ENCODE assay signal across 23 cellular contexts in the genomic region with DNA sequence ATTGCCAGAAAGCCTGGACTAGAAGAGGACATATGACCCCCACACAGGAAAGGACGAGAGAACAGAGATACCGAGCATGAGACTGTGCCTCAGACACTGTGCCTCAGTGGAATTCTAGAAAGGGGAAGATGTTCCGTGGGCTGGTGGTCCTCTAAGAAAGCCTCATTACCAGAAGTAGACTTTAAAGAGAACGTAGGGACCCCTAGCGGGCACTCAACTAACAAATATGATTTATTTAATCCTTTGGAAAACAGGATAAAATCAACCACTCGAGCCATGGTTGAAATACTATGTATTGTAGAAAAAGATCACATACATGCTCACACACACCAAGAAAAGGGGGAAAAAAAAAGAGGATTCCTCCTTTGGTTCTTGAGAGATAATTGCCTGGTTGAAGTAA.
"Had no signal": no experiment of that assay in that cellular context is flagged by ENCODE, and none has a peak within 500 bp of the region (broad histone marks: within the 10 kb centered on the region; RNA-seq: fewer than 3 reads in every experiment).

No MANE protein-coding gene starts in this region.

- H3K36me3 Mint-ChIP-seq: activated naive CD4-positive, alpha-beta T cell treated with anti-CD3 and anti-CD28 coated beads, Interleukin-2, amount 10 ng/mL, durations not matched to agents 7 days and 5 days; brain; immature natural killer cell had no signal

- H3K36me3 ChIP-seq: colonic mucosa, heart left ventricle, right atrium auricular region, thyroid gland, WERI-Rb-1 had no signal

- H3K9me3 ChIP-seq: colonic mucosa, heart left ventricle, right atrium auricular region, thyroid gland had no signal

- H3K9me3 Mint-ChIP-seq: activated naive CD8-positive, alpha-beta T cell treated with anti-CD3 and anti-CD28 coated beads, Interleukin-2, amount 50 U/mL, for 24 hours; brain had no signal

- H3K27ac ChIP-seq: colonic mucosa, heart left ventricle, right atrium auricular region, thyroid gland, WERI-Rb-1 had no signal

- H3K27me3 Mint-ChIP-seq: activated naive CD4-positive, alpha-beta T cell treated with anti-CD3 and anti-CD28 coated beads, Interleukin-2, amount 10 ng/mL, durations not matched to agents 7 days and 5 days; activated naive CD8-positive, alpha-beta T cell treated with anti-CD3 and anti-CD28 coated beads, Interleukin-2, amount 50 U/mL, for 24 hours; brain; progenitor cell of endocrine pancreas had no signal

- H3K4me3 ChIP-seq: colonic mucosa, heart left ventricle, right atrium auricular region, thyroid gland had no signal

- H3K27me3 ChIP-seq: colonic mucosa, heart left ventricle, right atrium auricular region, thyroid gland had no signal

- H3K27ac Mint-ChIP-seq: activated naive CD4-positive, alpha-beta T cell treated with anti-CD3 and anti-CD28 coated beads, Interleukin-2, amount 10 ng/mL, durations not matched to agents 7 days and 5 days; activated naive CD8-positive, alpha-beta T cell treated with anti-CD3 and anti-CD28 coated beads, Interleukin-2, amount 50 U/mL, for 24 hours; brain; immature natural killer cell; progenitor cell of endocrine pancreas had no signal

- H3K4me1 ChIP-seq: colonic mucosa, heart left ventricle, right atrium auricular region, thyroid gland had no signal

- H3K4me3 Mint-ChIP-seq: activated naive CD4-positive, alpha-beta T cell treated with anti-CD3 and anti-CD28 coated beads, Interleukin-2, amount 10 ng/mL, durations not matched to agents 7 days and 5 days; activated naive CD8-positive, alpha-beta T cell treated with anti-CD3 and anti-CD28 coated beads, Interleukin-2, amount 50 U/mL, for 24 hours; brain; immature natural killer cell had no signal

- DNase-seq: activated CD4-positive, alpha-beta T cell treated with anti-CD3 and anti-CD28 coated beads for 1 hour; activated CD8-positive, alpha-beta memory T cell treated with anti-CD3 and anti-CD28 coated beads for 24 hours; activated CD8-positive, alpha-beta memory T cell treated with anti-CD3 and anti-CD28 coated beads, Interleukin-2, amount 50 U/mL, for 48 hours; activated effector memory CD4-positive, alpha-beta T cell treated with Interleukin-2 at 50 U/mL for 16 hours; activated naive CD4-positive, alpha-beta T cell treated with anti-CD3 and anti-CD28 coated beads, Interleukin-2, amount 10 ng/mL, durations not matched to agents 7 days and 5 days; activated naive CD8-positive, alpha-beta T cell treated with anti-CD3 and anti-CD28 coated beads, Interleukin-2, amount 50 U/mL, for 24 hours; activated T-cell treated with anti-CD3 and anti-CD28 coated beads, Interleukin-2, amount 50 U/mL, for 48 hours; anterior cingulate cortex; caudate nucleus; colonic mucosa; erythroblast; heart left ventricle; immature natural killer cell; kidney glomerular epithelial cell; left ventricle myocardium superior; stimulated activated CD4-positive, alpha-beta T cell treated with anti-CD3 and anti-CD28 coated beads, Interleukin-12 subunit alpha, Interleukin-12 subunit beta, amount 100 ng/mL, for 4 hours; stimulated activated CD4-positive, alpha-beta T cell treated with anti-CD3 and anti-CD28 coated beads, Interleukin-1b, Interleukin-23, amount 100 ng/mL, for 48 hours; stimulated activated naive CD4-positive, alpha-beta T cell treated with Interleukin-2 at 50 U/mL for 16 hours; thyroid gland; WERI-Rb-1 had no signal

- H3K4me1 Mint-ChIP-seq: activated naive CD4-positive, alpha-beta T cell treated with anti-CD3 and anti-CD28 coated beads, Interleukin-2, amount 10 ng/mL, durations not matched to agents 7 days and 5 days; activated naive CD8-positive, alpha-beta T cell treated with anti-CD3 and anti-CD28 coated beads, Interleukin-2, amount 50 U/mL, for 24 hours; brain; immature natural killer cell had no signal
